3 cellular contexts compared by ENCODE assay signal in the genomic region with DNA sequence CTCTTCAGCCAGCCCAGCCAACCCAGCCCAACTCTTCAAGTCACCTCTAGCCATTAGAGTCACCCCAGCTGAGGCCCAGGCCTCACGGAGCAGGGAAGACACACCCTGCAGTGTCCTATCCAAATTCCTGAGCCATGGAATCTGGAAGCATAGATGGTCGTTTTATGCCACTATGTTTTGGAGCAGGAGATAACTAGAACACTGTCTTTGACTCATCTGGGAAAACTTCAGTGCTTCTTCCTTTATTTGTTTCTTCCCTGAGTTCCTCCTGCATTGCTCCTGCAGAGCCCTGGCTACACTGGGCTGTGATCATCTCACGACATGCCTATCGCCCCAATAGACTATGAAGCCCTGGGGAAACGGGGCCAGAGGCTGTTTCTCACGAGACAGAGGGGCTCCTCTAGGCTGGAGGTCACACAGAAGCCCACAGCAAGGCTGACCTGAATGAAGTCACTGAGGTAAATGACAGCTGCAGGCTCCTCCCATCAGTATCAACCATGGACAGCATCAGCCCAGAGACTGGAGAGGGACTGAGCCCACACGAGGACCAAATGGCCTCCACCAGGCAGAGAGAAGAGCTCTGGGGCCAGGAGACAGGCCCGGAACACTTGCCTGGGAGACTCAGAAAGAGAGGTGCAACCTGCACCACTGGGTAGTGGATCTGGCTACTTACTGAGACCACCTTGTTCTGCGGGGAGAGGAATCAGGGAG.
TF ChIP-seq lines count a peak whose summit lies in the region.

No MANE protein-coding gene starts in this region.

TF ChIP-seq in SK-N-SH, 30 proteins besides CTCF, POLR2A, EP300 and RAD21:
- TF ChIP-seq, protein P1, sequence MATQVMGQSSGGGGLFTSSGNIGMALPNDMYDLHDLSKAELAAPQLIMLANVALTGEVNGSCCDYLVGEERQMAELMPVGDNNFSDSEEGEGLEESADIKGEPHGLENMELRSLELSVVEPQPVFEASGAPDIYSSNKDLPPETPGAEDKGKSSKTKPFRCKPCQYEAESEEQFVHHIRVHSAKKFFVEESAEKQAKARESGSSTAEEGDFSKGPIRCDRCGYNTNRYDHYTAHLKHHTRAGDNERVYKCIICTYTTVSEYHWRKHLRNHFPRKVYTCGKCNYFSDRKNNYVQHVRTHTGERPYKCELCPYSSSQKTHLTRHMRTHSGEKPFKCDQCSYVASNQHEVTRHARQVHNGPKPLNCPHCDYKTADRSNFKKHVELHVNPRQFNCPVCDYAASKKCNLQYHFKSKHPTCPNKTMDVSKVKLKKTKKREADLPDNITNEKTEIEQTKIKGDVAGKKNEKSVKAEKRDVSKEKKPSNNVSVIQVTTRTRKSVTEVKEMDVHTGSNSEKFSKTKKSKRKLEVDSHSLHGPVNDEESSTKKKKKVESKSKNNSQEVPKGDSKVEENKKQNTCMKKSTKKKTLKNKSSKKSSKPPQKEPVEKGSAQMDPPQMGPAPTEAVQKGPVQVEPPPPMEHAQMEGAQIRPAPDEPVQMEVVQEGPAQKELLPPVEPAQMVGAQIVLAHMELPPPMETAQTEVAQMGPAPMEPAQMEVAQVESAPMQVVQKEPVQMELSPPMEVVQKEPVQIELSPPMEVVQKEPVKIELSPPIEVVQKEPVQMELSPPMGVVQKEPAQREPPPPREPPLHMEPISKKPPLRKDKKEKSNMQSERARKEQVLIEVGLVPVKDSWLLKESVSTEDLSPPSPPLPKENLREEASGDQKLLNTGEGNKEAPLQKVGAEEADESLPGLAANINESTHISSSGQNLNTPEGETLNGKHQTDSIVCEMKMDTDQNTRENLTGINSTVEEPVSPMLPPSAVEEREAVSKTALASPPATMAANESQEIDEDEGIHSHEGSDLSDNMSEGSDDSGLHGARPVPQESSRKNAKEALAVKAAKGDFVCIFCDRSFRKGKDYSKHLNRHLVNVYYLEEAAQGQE (IDR thresholded peaks at IDR 0.05; ENCODE audit: low read depth, low read length) = peak; percentile 67; the same call in 1 of the 2 replicates
- no peak for TF ChIP-seq RFX5 (IDR thresholded peaks at IDR 0.05; ENCODE audit: low read length)

TF ChIP-seq in SK-N-SH treated with all-trans-retinoic acid at 6 μM for 48 hours, 23 proteins besides CTCF, POLR2A, EP300 and RAD21:
- TF ChIP-seq, protein P2, sequence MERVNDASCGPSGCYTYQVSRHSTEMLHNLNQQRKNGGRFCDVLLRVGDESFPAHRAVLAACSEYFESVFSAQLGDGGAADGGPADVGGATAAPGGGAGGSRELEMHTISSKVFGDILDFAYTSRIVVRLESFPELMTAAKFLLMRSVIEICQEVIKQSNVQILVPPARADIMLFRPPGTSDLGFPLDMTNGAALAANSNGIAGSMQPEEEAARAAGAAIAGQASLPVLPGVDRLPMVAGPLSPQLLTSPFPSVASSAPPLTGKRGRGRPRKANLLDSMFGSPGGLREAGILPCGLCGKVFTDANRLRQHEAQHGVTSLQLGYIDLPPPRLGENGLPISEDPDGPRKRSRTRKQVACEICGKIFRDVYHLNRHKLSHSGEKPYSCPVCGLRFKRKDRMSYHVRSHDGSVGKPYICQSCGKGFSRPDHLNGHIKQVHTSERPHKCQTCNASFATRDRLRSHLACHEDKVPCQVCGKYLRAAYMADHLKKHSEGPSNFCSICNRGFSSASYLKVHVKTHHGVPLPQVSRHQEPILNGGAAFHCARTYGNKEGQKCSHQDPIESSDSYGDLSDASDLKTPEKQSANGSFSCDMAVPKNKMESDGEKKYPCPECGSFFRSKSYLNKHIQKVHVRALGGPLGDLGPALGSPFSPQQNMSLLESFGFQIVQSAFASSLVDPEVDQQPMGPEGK (CRISPR knock-in tag; IDR thresholded peaks at IDR 0.05; ENCODE audit: borderline replicate concordance) = no peak
- TF ChIP-seq ISL1 (CRISPR knock-in tag; IDR thresholded peaks at IDR 0.05) = no peak
- TF ChIP-seq, protein P3, sequence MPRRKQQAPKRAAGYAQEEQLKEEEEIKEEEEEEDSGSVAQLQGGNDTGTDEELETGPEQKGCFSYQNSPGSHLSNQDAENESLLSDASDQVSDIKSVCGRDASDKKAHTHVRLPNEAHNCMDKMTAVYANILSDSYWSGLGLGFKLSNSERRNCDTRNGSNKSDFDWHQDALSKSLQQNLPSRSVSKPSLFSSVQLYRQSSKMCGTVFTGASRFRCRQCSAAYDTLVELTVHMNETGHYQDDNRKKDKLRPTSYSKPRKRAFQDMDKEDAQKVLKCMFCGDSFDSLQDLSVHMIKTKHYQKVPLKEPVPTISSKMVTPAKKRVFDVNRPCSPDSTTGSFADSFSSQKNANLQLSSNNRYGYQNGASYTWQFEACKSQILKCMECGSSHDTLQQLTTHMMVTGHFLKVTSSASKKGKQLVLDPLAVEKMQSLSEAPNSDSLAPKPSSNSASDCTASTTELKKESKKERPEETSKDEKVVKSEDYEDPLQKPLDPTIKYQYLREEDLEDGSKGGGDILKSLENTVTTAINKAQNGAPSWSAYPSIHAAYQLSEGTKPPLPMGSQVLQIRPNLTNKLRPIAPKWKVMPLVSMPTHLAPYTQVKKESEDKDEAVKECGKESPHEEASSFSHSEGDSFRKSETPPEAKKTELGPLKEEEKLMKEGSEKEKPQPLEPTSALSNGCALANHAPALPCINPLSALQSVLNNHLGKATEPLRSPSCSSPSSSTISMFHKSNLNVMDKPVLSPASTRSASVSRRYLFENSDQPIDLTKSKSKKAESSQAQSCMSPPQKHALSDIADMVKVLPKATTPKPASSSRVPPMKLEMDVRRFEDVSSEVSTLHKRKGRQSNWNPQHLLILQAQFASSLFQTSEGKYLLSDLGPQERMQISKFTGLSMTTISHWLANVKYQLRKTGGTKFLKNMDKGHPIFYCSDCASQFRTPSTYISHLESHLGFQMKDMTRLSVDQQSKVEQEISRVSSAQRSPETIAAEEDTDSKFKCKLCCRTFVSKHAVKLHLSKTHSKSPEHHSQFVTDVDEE (CRISPR knock-in tag; IDR thresholded peaks at IDR 0.05) = no peak
- no peak for TF ChIP-seq OSR1 (CRISPR knock-in tag; IDR thresholded peaks at IDR 0.05)
- no peak for TF ChIP-seq ESRRG (CRISPR knock-in tag; IDR thresholded peaks at IDR 0.05)
- TF ChIP-seq TCF4 (CRISPR knock-in tag; IDR thresholded peaks at IDR 0.05; ENCODE audit: borderline replicate concordance) = no peak
- TF ChIP-seq ZC3H10 (CRISPR knock-in tag; IDR thresholded peaks at IDR 0.05) = no peak
- TF ChIP-seq ZNF8 (CRISPR knock-in tag; IDR thresholded peaks at IDR 0.05) = no peak
- TF ChIP-seq, protein P4, sequence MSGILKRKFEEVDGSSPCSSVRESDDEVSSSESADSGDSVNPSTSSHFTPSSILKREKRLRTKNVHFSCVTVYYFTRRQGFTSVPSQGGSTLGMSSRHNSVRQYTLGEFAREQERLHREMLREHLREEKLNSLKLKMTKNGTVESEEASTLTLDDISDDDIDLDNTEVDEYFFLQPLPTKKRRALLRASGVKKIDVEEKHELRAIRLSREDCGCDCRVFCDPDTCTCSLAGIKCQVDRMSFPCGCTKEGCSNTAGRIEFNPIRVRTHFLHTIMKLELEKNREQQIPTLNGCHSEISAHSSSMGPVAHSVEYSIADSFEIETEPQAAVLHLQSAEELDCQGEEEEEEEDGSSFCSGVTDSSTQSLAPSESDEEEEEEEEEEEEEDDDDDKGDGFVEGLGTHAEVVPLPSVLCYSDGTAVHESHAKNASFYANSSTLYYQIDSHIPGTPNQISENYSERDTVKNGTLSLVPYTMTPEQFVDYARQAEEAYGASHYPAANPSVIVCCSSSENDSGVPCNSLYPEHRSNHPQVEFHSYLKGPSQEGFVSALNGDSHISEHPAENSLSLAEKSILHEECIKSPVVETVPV (CRISPR knock-in tag; IDR thresholded peaks at IDR 0.05) = no peak
- no peak for TF ChIP-seq ZNF70 (CRISPR knock-in tag; IDR thresholded peaks at IDR 0.05)
- TF ChIP-seq RARB (CRISPR knock-in tag; IDR thresholded peaks at IDR 0.05) = no peak
- TF ChIP-seq, protein P5, sequence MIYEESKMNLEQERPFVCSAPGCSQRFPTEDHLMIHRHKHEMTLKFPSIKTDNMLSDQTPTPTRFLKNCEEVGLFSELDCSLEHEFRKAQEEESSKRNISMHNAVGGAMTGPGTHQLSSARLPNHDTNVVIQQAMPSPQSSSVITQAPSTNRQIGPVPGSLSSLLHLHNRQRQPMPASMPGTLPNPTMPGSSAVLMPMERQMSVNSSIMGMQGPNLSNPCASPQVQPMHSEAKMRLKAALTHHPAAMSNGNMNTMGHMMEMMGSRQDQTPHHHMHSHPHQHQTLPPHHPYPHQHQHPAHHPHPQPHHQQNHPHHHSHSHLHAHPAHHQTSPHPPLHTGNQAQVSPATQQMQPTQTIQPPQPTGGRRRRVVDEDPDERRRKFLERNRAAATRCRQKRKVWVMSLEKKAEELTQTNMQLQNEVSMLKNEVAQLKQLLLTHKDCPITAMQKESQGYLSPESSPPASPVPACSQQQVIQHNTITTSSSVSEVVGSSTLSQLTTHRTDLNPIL (CRISPR knock-in tag; IDR thresholded peaks at IDR 0.05; ENCODE audit: low read depth) = no peak
- TF ChIP-seq ZNF565 (CRISPR knock-in tag; conservative IDR thresholded peaks at IDR 0.05; ENCODE audit: low read depth) = no peak
- TF ChIP-seq TOX (CRISPR knock-in tag; IDR thresholded peaks at IDR 0.05; ENCODE audit: borderline replicate concordance) = no peak
- TF ChIP-seq GLIS3 (CRISPR knock-in tag; IDR thresholded peaks at IDR 0.05) = no peak
- TF ChIP-seq ARNTL (CRISPR knock-in tag; IDR thresholded peaks at IDR 0.05; ENCODE audit: borderline replicate concordance, low read depth) = no peak
TF ChIP-seq in SK-N-SH treated with all-trans-retinoic acid at 6 μM for 48 hours: peak in this region for 0.

TF ChIP-seq in K562, 482 proteins besides CTCF, POLR2A, EP300 and RAD21:
- TF ChIP-seq RBM22 (IDR thresholded peaks at IDR 0.05; ENCODE audit: low read depth, low read length, poor library complexity, severe bottlenecking) (no peak), FOSL1 (tag; conservative IDR thresholded peaks at IDR 0.05) (0 out of 2 replicates have a peak, but pooled peaks have one; percentile 8)
